In the genomic region with DNA sequence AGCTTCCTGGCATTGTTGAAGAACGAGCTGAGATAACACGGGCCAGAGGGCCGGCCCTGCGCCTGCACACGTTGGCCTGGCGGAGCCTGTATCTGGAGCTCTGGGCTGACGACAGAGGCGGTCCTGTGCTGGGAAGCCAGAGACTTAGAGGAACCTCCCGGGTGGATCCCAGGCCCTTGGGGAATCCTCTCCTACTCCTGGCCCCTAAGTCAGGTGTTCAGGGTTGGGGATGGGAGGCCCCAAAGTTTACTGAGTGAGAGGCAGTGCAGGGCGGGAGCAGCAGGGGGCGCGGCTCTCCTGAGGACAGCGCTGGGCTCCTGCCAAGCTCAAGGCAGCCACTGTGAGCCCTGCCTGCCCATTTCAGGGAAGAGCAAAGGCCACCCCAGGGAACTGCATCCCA, we compare ENCODE assay signal across 8 cellular contexts. TPM values are rescaled to one million over a fixed set of nuclear protein-coding genes. Genes with fewer than 3 reads are reported as not detected.
A peak's percentile ranks its signal among the peaks of the same experiment; 100 is the strongest.
DNase-seq lines count a peak whose midpoint lies in the region; ATAC-seq and TF ChIP-seq lines count a peak whose summit lies in the region.

No MANE protein-coding gene starts in this region.

- peaks cover 32% of the 10 kb centered on the region for H3K27me3 Mint-ChIP-seq in type B pancreatic cell
- H3K27me3 Mint-ChIP-seq in immature natural killer cell (ENCODE audit: low read depth in 3 of 3), result peaks cover 0 to 11% (median 2%) of the 10 kb centered on the region in 3 donors

- H3K9me3 Mint-ChIP-seq in type B pancreatic cell (no peaks in the 10 kb centered on the region), immature natural killer cell (no peaks in the 10 kb centered on the region)

- H3K4me1 Mint-ChIP-seq in type B pancreatic cell (ENCODE audit: unreplicated experiment) (peaks cover 31% of the 10 kb centered on the region), immature natural killer cell (no peaks in the 10 kb centered on the region)

- ATAC-seq in HG03378 (IDR thresholded peaks at IDR 0.05; ENCODE audit: unreplicated experiment), result no peak

- DNase-seq in GM19240 (ENCODE audit: insufficient read length, low spot score) (peak; percentile 33), NCI-H774 (lab: John Stamatoyannopoulos, UW) (peak; percentile 1), astrocyte of the spinal cord (ENCODE audit: low read depth, low spot score) (peak; percentile 22), left kidney (ENCODE audit: low read depth, low spot score) (peak; percentile 69), type B pancreatic cell (ENCODE audit: extremely low spot score, unreplicated experiment) (no peak), immature natural killer cell (no peak)

- in situ Hi-C loops in astrocyte of the spinal cord (cut with HindIII; ENCODE audit: low sequenced_read_pairs), result no loop called here

- H3K27ac Mint-ChIP-seq in type B pancreatic cell (no peak overlapping the region), immature natural killer cell (no peak overlapping the region)

- H3K27ac ChIP-seq in C4-2B, result no peak overlapping the region

- no peak overlapping the region for H3K4me3 Mint-ChIP-seq in type B pancreatic cell
- no peak overlapping the region for H3K4me3 Mint-ChIP-seq in immature natural killer cell

- H3K36me3 Mint-ChIP-seq in type B pancreatic cell (no peaks in the 10 kb centered on the region), immature natural killer cell (no peaks in the 10 kb centered on the region)

- no peak overlapping the region for H3K4me3 ChIP-seq in astrocyte of the spinal cord (ENCODE audit: low read depth, low read length)

- TF ChIP-seq CTCF in C4-2B (conservative IDR thresholded peaks at IDR 0.05) (peak; percentile 82), astrocyte of the spinal cord (IDR thresholded peaks at IDR 0.05; ENCODE audit: low read depth, low read length) (peak; percentile 66), type B pancreatic cell (conservative IDR thresholded peaks at IDR 0.05) (peak; percentile 74)

RNA-seq across cellular contexts. Expression of a gene that starts 2.5 kb away (rescaled TPM):
- 0.52 and 4.4 TPM in 2 replicates for total RNA-seq in type B pancreatic cell (ENCODE audit: low replicate concordance)
- not detected for polyA plus RNA-seq in immature natural killer cell

Comparison
In these comparisons a context has a peak if more than half of its experiments do, and no peak if none do; other contexts are left out.
1. DNase-seq: peak in GM19240 (single experiment), NCI-H774 (single experiment), astrocyte of the spinal cord (single experiment) and left kidney (single experiment); none in type B pancreatic cell (single experiment) and immature natural killer cell (0 of 3).
2. Peak in every context shown above with its lines, with median percentiles within 50 percentile points of each other: CTCF ChIP-seq.